13 cellular contexts compared by ENCODE assay signal in genomic region chr7:22121702-22122474, GRCh38.
DNase-seq lines count a peak whose midpoint lies in the region; ATAC-seq and TF ChIP-seq lines count a peak whose summit lies in the region.
"Had no signal": no experiment of that assay in that cellular context is flagged by ENCODE, and none has a peak within 500 bp of the region (broad histone marks: within the 10 kb centered on the region; RNA-seq: fewer than 3 reads in every experiment).

No MANE protein-coding gene starts in this region.

- CTCF ChIA-PET in activated naive CD4-positive, alpha-beta T cell treated with anti-CD3 and anti-CD28 coated beads for 36 hours (lab: Charles Lee): interaction anchor here (1.1 kb wide), 1 partner anchor 12 kb away, joined by 5 read pairs; no protein-coding TSS in a partner anchor
- CTCF ChIA-PET in activated CD8-positive, alpha-beta T cell treated with anti-CD3 and anti-CD28 coated beads, Interleukin-2, amount 10 ng/mL, durations not matched to agents 7 days and 5 days (lab: Charles Lee): interaction anchor here (0.9 to 1.3 kb wide), 2 partner anchors 11 to 929 kb away, joined by 3 read pairs; no protein-coding TSS in a partner anchor

- POLR2A ChIA-PET in activated CD8-positive, alpha-beta T cell treated with anti-CD3 and anti-CD28 coated beads, Interleukin-2, amount 10 ng/mL, durations not matched to agents 7 days and 5 days (lab: Charles Lee): no interaction called here

- TF ChIP-seq CTCF in right atrium auricular region (IDR thresholded peaks at IDR 0.05) (no peak), testis (IDR thresholded peaks at IDR 0.05) (no peak)

- H3K4me3 ChIP-seq in right atrium auricular region: no peak overlapping the region
- no peak overlapping the region for H3K4me3 ChIP-seq in testis
- H3K4me3 ChIP-seq: GM12878 had no signal

- intact Hi-C loops in activated naive CD4-positive, alpha-beta T cell treated with anti-CD3 and anti-CD28 coated beads for 36 hours (cut with micrococcal nuclease): no loop called here
- intact Hi-C loops in testis (cut with DNase I; ENCODE audit: low total_unique reads): no loop called here

- H3K4me1 ChIP-seq in right atrium auricular region (peaks cover 0 to 19% of the 10 kb centered on the region in 2 donors), testis (no peaks in the 10 kb centered on the region)

- ATAC-seq in activated naive CD4-positive, alpha-beta T cell treated with anti-CD3 and anti-CD28 coated beads, Interleukin-2, amount 50 U/mL, for 72 hours: no peak
- no peak for ATAC-seq in activated CD8-positive, alpha-beta T cell treated with anti-CD3 and anti-CD28 coated beads, Interleukin-2, amount 10 ng/mL, durations not matched to agents 7 days and 5 days
- no peak for ATAC-seq in GM18861 (IDR thresholded peaks at IDR 0.05; ENCODE audit: unreplicated experiment)
- ATAC-seq: GM12878 had no signal

- no peak overlapping the region for H3K27ac Mint-ChIP-seq in activated naive CD4-positive, alpha-beta T cell treated with anti-CD3 and anti-CD28 coated beads for 36 hours
- H3K27ac Mint-ChIP-seq in activated naive CD4-positive, alpha-beta T cell treated with anti-CD3 and anti-CD28 coated beads, Interleukin-2, amount 50 U/mL, for 72 hours: peak overlapping the region in 1 of 2 donors; percentile 73
- no peak overlapping the region for H3K27ac Mint-ChIP-seq in activated CD8-positive, alpha-beta T cell treated with anti-CD3 and anti-CD28 coated beads, Interleukin-2, amount 10 ng/mL, durations not matched to agents 7 days and 5 days
- H3K27ac Mint-ChIP-seq: CD14-positive monocyte had no signal

- peaks cover 3% of the 10 kb centered on the region for H3K27me3 Mint-ChIP-seq in activated naive CD4-positive, alpha-beta T cell treated with anti-CD3 and anti-CD28 coated beads for 36 hours (ENCODE audit: low read depth)
- peaks cover 9% of the 10 kb centered on the region for H3K27me3 Mint-ChIP-seq in activated CD8-positive, alpha-beta T cell treated with anti-CD3 and anti-CD28 coated beads, Interleukin-2, amount 10 ng/mL, durations not matched to agents 7 days and 5 days (ENCODE audit: low read depth)

- peak; percentile 51 for DNase-seq in activated naive CD4-positive, alpha-beta T cell treated with anti-CD3 and anti-CD28 coated beads for 36 hours
- no peak for DNase-seq in activated naive CD4-positive, alpha-beta T cell treated with anti-CD3 and anti-CD28 coated beads, Interleukin-2, amount 50 U/mL, for 72 hours (ENCODE audit: low spot score in 2 of 2)
- DNase-seq in activated CD8-positive, alpha-beta T cell treated with anti-CD3 and anti-CD28 coated beads, Interleukin-2, amount 10 ng/mL, durations not matched to agents 7 days and 5 days: peak; percentile 30
- DNase-seq in right atrium auricular region (ENCODE audit: low spot score): peak; percentile 71
- DNase-seq in testis: peak; percentile 60
- no peak for DNase-seq in NCI-H510A (lab: John Stamatoyannopoulos, UW)
- no peak for DNase-seq in NCI-H82 treated with DMSO at 0.1 percent for 48 hours (lab: John Stamatoyannopoulos, UW; ENCODE audit: unreplicated experiment)
- DNase-seq: activated gamma-delta T cell, mesenchymal stem cell, NCI-H446 had no signal

- H3K27me3 ChIP-seq in right atrium auricular region (no peaks in the 10 kb centered on the region), testis (no peaks in the 10 kb centered on the region)

- H3K27ac ChIP-seq in right atrium auricular region: peak overlapping the region; percentile 34 to 38
- H3K27ac ChIP-seq in testis: peak overlapping the region in 1 of 2 donors; percentile 41

- peaks cover 15% of the 10 kb centered on the region for H3K36me3 ChIP-seq in right atrium auricular region
- no peaks in the 10 kb centered on the region for H3K36me3 ChIP-seq in testis (ENCODE audit: low read depth, missing control alignments)

- H3K9me3 Mint-ChIP-seq in activated naive CD4-positive, alpha-beta T cell treated with anti-CD3 and anti-CD28 coated beads for 36 hours: no peaks in the 10 kb centered on the region
- H3K9me3 Mint-ChIP-seq in activated naive CD4-positive, alpha-beta T cell treated with anti-CD3 and anti-CD28 coated beads, Interleukin-2, amount 50 U/mL, for 72 hours: no peaks in the 10 kb centered on the region
- no peaks in the 10 kb centered on the region for H3K9me3 Mint-ChIP-seq in activated CD8-positive, alpha-beta T cell treated with anti-CD3 and anti-CD28 coated beads, Interleukin-2, amount 10 ng/mL, durations not matched to agents 7 days and 5 days (ENCODE audit: insufficient read depth)
- H3K9me3 Mint-ChIP-seq: CD14-positive monocyte had no signal

- H3K36me3 Mint-ChIP-seq in activated naive CD4-positive, alpha-beta T cell treated with anti-CD3 and anti-CD28 coated beads for 36 hours (ENCODE audit: low read depth): no peaks in the 10 kb centered on the region
- no peaks in the 10 kb centered on the region for H3K36me3 Mint-ChIP-seq in activated naive CD4-positive, alpha-beta T cell treated with anti-CD3 and anti-CD28 coated beads, Interleukin-2, amount 50 U/mL, for 72 hours
- H3K36me3 Mint-ChIP-seq in activated CD8-positive, alpha-beta T cell treated with anti-CD3 and anti-CD28 coated beads, Interleukin-2, amount 10 ng/mL, durations not matched to agents 7 days and 5 days (ENCODE audit: low read depth): no peaks in the 10 kb centered on the region
- H3K36me3 Mint-ChIP-seq: CD14-positive monocyte had no signal

- 46 to 55% methylated on average over 6 to 8 of the region's 8 CpGs for WGBS in testis, 2 donors

- H3K4me1 Mint-ChIP-seq in activated naive CD4-positive, alpha-beta T cell treated with anti-CD3 and anti-CD28 coated beads for 36 hours (ENCODE audit: low read depth): peaks cover 9% of the 10 kb centered on the region
- peaks cover 13% of the 10 kb centered on the region for H3K4me1 Mint-ChIP-seq in activated CD8-positive, alpha-beta T cell treated with anti-CD3 and anti-CD28 coated beads, Interleukin-2, amount 10 ng/mL, durations not matched to agents 7 days and 5 days (ENCODE audit: low read depth)

- H3K4me3 Mint-ChIP-seq in activated naive CD4-positive, alpha-beta T cell treated with anti-CD3 and anti-CD28 coated beads for 36 hours: no peak overlapping the region
- H3K4me3 Mint-ChIP-seq in activated CD8-positive, alpha-beta T cell treated with anti-CD3 and anti-CD28 coated beads, Interleukin-2, amount 10 ng/mL, durations not matched to agents 7 days and 5 days: no peak overlapping the region

- TF ChIP-seq POLR2A in testis (IDR thresholded peaks at IDR 0.05): no peak

- H3K9me3 ChIP-seq in right atrium auricular region (no peaks in the 10 kb centered on the region), testis (no peaks in the 10 kb centered on the region)

Comparison
In these comparisons a context has a peak if more than half of its experiments do, and no peak if none do; other contexts are left out.
1. DNase-seq: peak in activated naive CD4-positive, alpha-beta T cell treated with anti-CD3 and anti-CD28 coated beads for 36 hours (single experiment), activated CD8-positive, alpha-beta T cell treated with anti-CD3 and anti-CD28 coated beads, Interleukin-2, amount 10 ng/mL, durations not matched to agents 7 days and 5 days (single experiment), right atrium auricular region (single experiment) and testis (single experiment); none in activated naive CD4-positive, alpha-beta T cell treated with anti-CD3 and anti-CD28 coated beads, Interleukin-2, amount 50 U/mL, for 72 hours (0 of 2), NCI-H510A (single experiment) and NCI-H82 treated with DMSO at 0.1 percent for 48 hours (single experiment).